Comparison of ENCODE assay signal across 10 cellular contexts in genomic region chr12:104643093-104643646, GRCh38.
DNase-seq lines count a peak whose midpoint lies in the region; ATAC-seq and TF ChIP-seq lines count a peak whose summit lies in the region.
"Had no signal": no experiment of that assay in that cellular context is flagged by ENCODE, and none has a peak within 500 bp of the region (broad histone marks: within the 10 kb centered on the region; RNA-seq: fewer than 3 reads in every experiment).

No MANE protein-coding gene starts in this region.

- H3K36me3 Mint-ChIP-seq in activated T-helper 17 cell treated with anti-CD3 and anti-CD28 coated beads, Interleukin-2, amount 50 U/mL, for 72 hours (ENCODE audit: low read depth) = peaks cover 18% of the 10 kb centered on the region
- H3K36me3 Mint-ChIP-seq in naive thymus-derived CD8-positive, alpha-beta T cell = peaks cover 10 to 27% (median 11%) of the 10 kb centered on the region in 3 donors

- H3K9ac ChIP-seq in DND-41 (ENCODE audit: low read depth, low read length) = 0 out of 2 replicates have a peak overlapping the region, but pooled peaks have one; percentile 36

- no peaks in the 10 kb centered on the region for H3K27me3 Mint-ChIP-seq in activated T-helper 17 cell treated with anti-CD3 and anti-CD28 coated beads, Interleukin-2, amount 50 U/mL, for 72 hours
- H3K27me3 Mint-ChIP-seq in naive thymus-derived CD8-positive, alpha-beta T cell = no peaks in the 10 kb centered on the region

- H3K79me2 ChIP-seq in DND-41 (ENCODE audit: insufficient read depth, low read length) = peaks cover 98% of the 10 kb centered on the region

- H3K27ac Mint-ChIP-seq in activated T-helper 17 cell treated with anti-CD3 and anti-CD28 coated beads, Interleukin-2, amount 50 U/mL, for 72 hours = peak overlapping the region; percentile 53
- peak overlapping the region in 6 of 10 donors; percentile 8 to 89 (median 46) for H3K27ac Mint-ChIP-seq in naive thymus-derived CD8-positive, alpha-beta T cell

- POLR2A ChIA-PET in naive thymus-derived CD8-positive, alpha-beta T cell (lab: Charles Lee) = interaction anchor here (0.6 kb wide), 1 partner anchor 421 kb away, joined by 6 read pairs; no protein-coding TSS in a partner anchor

- H3K9me3 ChIP-seq in DND-41 (ENCODE audit: insufficient read depth, low read length, severe bottlenecking) = peaks cover 12% of the 10 kb centered on the region

- no peak for ATAC-seq in DND-41 (ENCODE audit: insufficient read depth, low read depth)
- ATAC-seq in HG03442 (IDR thresholded peaks at IDR 0.05; ENCODE audit: unreplicated experiment) = peak; percentile 33
- peak; percentile 44 for ATAC-seq in activated T-helper 17 cell treated with anti-CD3 and anti-CD28 coated beads, Interleukin-2, amount 50 U/mL, for 72 hours (replicated peaks)
- ATAC-seq in naive thymus-derived CD8-positive, alpha-beta T cell = no peak

- no peak overlapping the region for H2AFZ ChIP-seq in DND-41 (ENCODE audit: low read depth, low read length)

- peak overlapping the region; percentile 14 for H3K4me3 Mint-ChIP-seq in activated T-helper 17 cell treated with anti-CD3 and anti-CD28 coated beads, Interleukin-2, amount 50 U/mL, for 72 hours
- H3K4me3 Mint-ChIP-seq in naive thymus-derived CD8-positive, alpha-beta T cell = peak overlapping the region in 3 of 10 donors; percentile 8 to 77 (median 28)

- H3K27me3 ChIP-seq in DND-41 (ENCODE audit: insufficient read depth, low read length, poor library complexity) = no peaks in the 10 kb centered on the region
- H3K27me3 ChIP-seq: cardiac muscle cell had no signal

- H3K27ac ChIP-seq in DND-41 (ENCODE audit: low read length) = peak overlapping the region; percentile 86
- H3K27ac ChIP-seq: cardiac muscle cell had no signal

- DNase-seq in DND-41 (no peak), SIG-M5 (lab: John Stamatoyannopoulos, UW) (no peak), NCI-H526 treated with DMSO at 0.1 percent for 48 hours (lab: John Stamatoyannopoulos, UW) (no peak), D341Med (ENCODE audit: low spot score) (no peak), NCI-H510A (lab: John Stamatoyannopoulos, UW) (no peak)
- DNase-seq in naive thymus-derived CD8-positive, alpha-beta T cell = no peak
- DNase-seq: NCI-H524 had no signal

- no peak for TF ChIP-seq CTCF in DND-41 (IDR thresholded peaks at IDR 0.05; ENCODE audit: borderline replicate concordance, extremely low read depth, low read length, poor library complexity, severe bottlenecking)

- peak overlapping the region; percentile 59 for H3K4me2 ChIP-seq in DND-41 (ENCODE audit: insufficient read depth, low read length)

- H3K4me3 ChIP-seq in DND-41 (ENCODE audit: low read depth in 1 of 2, low read length in 2 of 2) = no peak overlapping the region
- H3K4me3 ChIP-seq: cardiac muscle cell had no signal

- H3K4me1 ChIP-seq in DND-41 (ENCODE audit: insufficient read depth, low read length) = peaks cover 50% of the 10 kb centered on the region

- peaks cover 69% of the 10 kb centered on the region for H4K20me1 ChIP-seq in DND-41 (ENCODE audit: insufficient read depth, low read length)

- no peaks in the 10 kb centered on the region for H3K9me3 Mint-ChIP-seq in activated T-helper 17 cell treated with anti-CD3 and anti-CD28 coated beads, Interleukin-2, amount 50 U/mL, for 72 hours
- peaks cover 0 to 17% (median 5%) of the 10 kb centered on the region in 9 donors for H3K9me3 Mint-ChIP-seq in naive thymus-derived CD8-positive, alpha-beta T cell

- peaks cover 56% of the 10 kb centered on the region for H3K36me3 ChIP-seq in DND-41 (ENCODE audit: insufficient read depth, low read length)
- H3K36me3 ChIP-seq: cardiac muscle cell had no signal

- peaks cover 31% of the 10 kb centered on the region for H3K4me1 Mint-ChIP-seq in activated T-helper 17 cell treated with anti-CD3 and anti-CD28 coated beads, Interleukin-2, amount 50 U/mL, for 72 hours
- H3K4me1 Mint-ChIP-seq in naive thymus-derived CD8-positive, alpha-beta T cell = peaks cover 19 to 70% (median 26%) of the 10 kb centered on the region in 4 donors

Comparison
In these comparisons a context has a peak if more than half of its experiments do, and no peak if none do; other contexts are left out.
1. ATAC-seq: peak in HG03442 (single experiment) and activated T-helper 17 cell treated with anti-CD3 and anti-CD28 coated beads, Interleukin-2, amount 50 U/mL, for 72 hours (single experiment); none in DND-41 (single experiment) and naive thymus-derived CD8-positive, alpha-beta T cell (0 of 2).